ENCODE assay signal across 15 cellular contexts in genomic region chr10:125049216-125049903, GRCh38.
DNase-seq lines count a peak whose midpoint lies in the region; ATAC-seq and TF ChIP-seq lines count a peak whose summit lies in the region.
"Had no signal": no experiment of that assay in that cellular context is flagged by ENCODE, and none has a peak within 500 bp of the region (broad histone marks: within the 10 kb centered on the region; RNA-seq: fewer than 3 reads in every experiment).

No MANE protein-coding gene starts in this region.

- H3K27me3 ChIP-seq in body of pancreas (no peaks in the 10 kb centered on the region), mesenchymal stem cell (ENCODE audit: control insufficient read depth in 1 of 2, insufficient read depth in 1 of 2, low read length in 2 of 2) (no peaks in the 10 kb centered on the region), testis (no peaks in the 10 kb centered on the region)
- H3K27me3 ChIP-seq: transverse colon had no signal

- H3K4ac ChIP-seq in mesenchymal stem cell (ENCODE audit: low read depth in 1 of 2, low read length in 2 of 2): no peak overlapping the region

- peaks cover 49% of the 10 kb centered on the region for H3K79me1 ChIP-seq in mesenchymal stem cell (replicated peaks; ENCODE audit: low read length, poor library complexity, severe bottlenecking)

- H3K27ac ChIP-seq in body of pancreas (peak overlapping the region; percentile 15 to 81 (median 52)), mesenchymal stem cell (ENCODE audit: low read length, poor library complexity, severe bottlenecking) (no peak overlapping the region), testis (peak overlapping the region; percentile 29 to 65)

- peak overlapping the region; percentile 51 for H3K27ac Mint-ChIP-seq in HFFc6
- H3K27ac Mint-ChIP-seq in stimulated activated memory B cell treated with anti-CD40 and anti-IgM and Interleukin-4, amounts not matched to agents 10 μg/mL and 1 μg/mL and 100 μg/mL, for 72 hours: no peak overlapping the region
- H3K27ac Mint-ChIP-seq: activated CD8-positive, alpha-beta memory T cell treated with anti-CD3 and anti-CD28 coated beads, Interleukin-2, amount 10 ng/mL, durations not matched to agents 7 days and 5 days had no signal

- no peak for ATAC-seq in body of pancreas
- no peak for ATAC-seq in stimulated activated memory B cell treated with anti-CD40 and anti-IgM and Interleukin-4, amounts not matched to agents 10 μg/mL and 1 μg/mL and 100 μg/mL, for 72 hours
- ATAC-seq: activated CD8-positive, alpha-beta memory T cell treated with anti-CD3 and anti-CD28 coated beads, Interleukin-2, amount 10 ng/mL, durations not matched to agents 7 days and 5 days had no signal

- no peak for DNase-seq in HFFc6
- no peak for DNase-seq in body of pancreas
- no peak for DNase-seq in mesenchymal stem cell
- no peak for DNase-seq in testis
- no peak for DNase-seq in middle frontal gyrus (ENCODE audit: extremely low spot score, low spot score)
- DNase-seq in activated CD4-positive, alpha-beta T cell treated with anti-CD3 and anti-CD28 coated beads, Interleukin-2, amount 50 U/mL, for 1 hour: no peak
- DNase-seq: activated CD8-positive, alpha-beta memory T cell treated with anti-CD3 and anti-CD28 coated beads, Interleukin-2, amount 10 ng/mL, durations not matched to agents 7 days and 5 days; activated naive CD4-positive, alpha-beta T cell; caudate nucleus; lower lobe of right lung; NCI-H1048; NCI-H2171 treated with DMSO at 0.1 percent for 48 hours; occipital lobe; transverse colon had no signal

- no peak overlapping the region for H2BK5ac ChIP-seq in mesenchymal stem cell (ENCODE audit: low read depth, low read length, poor library complexity, severe bottlenecking)

- intact Hi-C loops in body of pancreas (cut with DNase I): no loop called here
- intact Hi-C loops in testis (cut with DNase I; ENCODE audit: low total_unique reads): no loop called here

- H3K4me3 ChIP-seq in body of pancreas (no peak overlapping the region), mesenchymal stem cell (ENCODE audit: insufficient read depth in 1 of 2, low read depth in 1 of 2, low read length in 2 of 2) (no peak overlapping the region), testis (no peak overlapping the region)
- H3K4me3 ChIP-seq: lower lobe of right lung, transverse colon had no signal

- no peaks in the 10 kb centered on the region for H3K36me3 ChIP-seq in body of pancreas (replicated peaks in 1 of 2; ENCODE audit: insufficient read depth in 1 of 2, low read depth in 2 of 2)
- H3K36me3 ChIP-seq in mesenchymal stem cell (ENCODE audit: control insufficient read depth in 1 of 2, insufficient read depth in 2 of 2, low read depth in 1 of 2, low read length in 2 of 2): peaks cover 11 to 35% of the 10 kb centered on the region in 2 experiments
- no peaks in the 10 kb centered on the region for H3K36me3 ChIP-seq in testis (ENCODE audit: low read depth, missing control alignments)
- H3K36me3 ChIP-seq: lower lobe of right lung, transverse colon had no signal

- TF ChIP-seq CTCF in HFFc6 (IDR thresholded peaks at IDR 0.05) (no peak), body of pancreas (IDR thresholded peaks at IDR 0.05) (no peak), testis (IDR thresholded peaks at IDR 0.05) (no peak)

- H4K91ac ChIP-seq in mesenchymal stem cell (ENCODE audit: low read length): no peak overlapping the region

- no peak overlapping the region for H2BK120ac ChIP-seq in mesenchymal stem cell (ENCODE audit: low read depth, low read length)

- 37 to 39% methylated on average over 13 to 17 of the region's 17 CpGs for WGBS in body of pancreas, 2 donors
- WGBS in mesenchymal stem cell: 80% methylated on average over 16 of the region's 17 CpGs
- WGBS in testis, 2 donors: 53 to 67% methylated on average over 17 of the region's 17 CpGs

- H4K8ac ChIP-seq in mesenchymal stem cell (ENCODE audit: low read length): no peak overlapping the region

- no peak overlapping the region for H3K23ac ChIP-seq in mesenchymal stem cell (ENCODE audit: low read length in 2 of 2)

- peaks cover 1% of the 10 kb centered on the region; the same call in 1 of the 2 replicates for H3K27me3 Mint-ChIP-seq in HFFc6 (ENCODE audit: insufficient read depth)
- peaks cover 81% of the 10 kb centered on the region for H3K27me3 Mint-ChIP-seq in stimulated activated memory B cell treated with anti-CD40 and anti-IgM and Interleukin-4, amounts not matched to agents 10 μg/mL and 1 μg/mL and 100 μg/mL, for 72 hours

- H3K18ac ChIP-seq in mesenchymal stem cell (ENCODE audit: low read depth in 1 of 2, low read length in 2 of 2): peak overlapping the region in 1 of 2 experiments; percentile 24

- H2AK5ac ChIP-seq in mesenchymal stem cell (ENCODE audit: low read length, severe bottlenecking): no peak overlapping the region

- H3K4me3 Mint-ChIP-seq in HFFc6: peak overlapping the region; percentile 4; the same call in 1 of the 2 replicates
- H3K4me3 Mint-ChIP-seq in stimulated activated memory B cell treated with anti-CD40 and anti-IgM and Interleukin-4, amounts not matched to agents 10 μg/mL and 1 μg/mL and 100 μg/mL, for 72 hours: no peak overlapping the region
- H3K4me3 Mint-ChIP-seq: activated CD8-positive, alpha-beta memory T cell treated with anti-CD3 and anti-CD28 coated beads, Interleukin-2, amount 10 ng/mL, durations not matched to agents 7 days and 5 days had no signal

- H3K9me3 ChIP-seq in body of pancreas (no peaks in the 10 kb centered on the region), mesenchymal stem cell (ENCODE audit: control insufficient read depth, low read length) (no peaks in the 10 kb centered on the region), testis (no peaks in the 10 kb centered on the region)
- H3K9me3 ChIP-seq: lower lobe of right lung, transverse colon had no signal

- peaks cover 46% of the 10 kb centered on the region for H3K4me1 ChIP-seq in body of pancreas
- H3K4me1 ChIP-seq in mesenchymal stem cell (ENCODE audit: control insufficient read depth, insufficient read depth, low read depth, low read length): peaks cover 15% of the 10 kb centered on the region
- H3K4me1 ChIP-seq in testis: peaks cover 39% of the 10 kb centered on the region

- H2AFZ ChIP-seq in mesenchymal stem cell (ENCODE audit: low read depth, low read length): no peak overlapping the region

- H3K9me3 Mint-ChIP-seq in HFFc6: no peaks in the 10 kb centered on the region
- H3K9me3 Mint-ChIP-seq in stimulated activated memory B cell treated with anti-CD40 and anti-IgM and Interleukin-4, amounts not matched to agents 10 μg/mL and 1 μg/mL and 100 μg/mL, for 72 hours: no peaks in the 10 kb centered on the region

- H3K14ac ChIP-seq in mesenchymal stem cell (ENCODE audit: low read length in 2 of 2): no peak overlapping the region

- H3K4me1 Mint-ChIP-seq in HFFc6 (ENCODE audit: low read depth): peaks cover 66% of the 10 kb centered on the region
- peaks cover 6% of the 10 kb centered on the region for H3K4me1 Mint-ChIP-seq in stimulated activated memory B cell treated with anti-CD40 and anti-IgM and Interleukin-4, amounts not matched to agents 10 μg/mL and 1 μg/mL and 100 μg/mL, for 72 hours

- TF ChIP-seq POLR2A in body of pancreas (IDR thresholded peaks at IDR 0.05) (no peak), testis (IDR thresholded peaks at IDR 0.05) (no peak)

- H2BK12ac ChIP-seq in mesenchymal stem cell (ENCODE audit: low read length in 2 of 2): no peak overlapping the region

- H2BK15ac ChIP-seq in mesenchymal stem cell (ENCODE audit: low read depth, poor library complexity, severe bottlenecking): no peak overlapping the region

- peak overlapping the region; percentile 5 for H3K9ac ChIP-seq in mesenchymal stem cell (ENCODE audit: low read length)

- H3K36me3 Mint-ChIP-seq in HFFc6 (ENCODE audit: low read depth): peaks cover 1% of the 10 kb centered on the region
- H3K36me3 Mint-ChIP-seq in stimulated activated memory B cell treated with anti-CD40 and anti-IgM and Interleukin-4, amounts not matched to agents 10 μg/mL and 1 μg/mL and 100 μg/mL, for 72 hours: no peaks in the 10 kb centered on the region
- H3K36me3 Mint-ChIP-seq: activated CD8-positive, alpha-beta memory T cell treated with anti-CD3 and anti-CD28 coated beads, Interleukin-2, amount 10 ng/mL, durations not matched to agents 7 days and 5 days had no signal

- no peak overlapping the region for H3K4me2 ChIP-seq in mesenchymal stem cell (ENCODE audit: low read length, poor library complexity, severe bottlenecking)
